ENCODE assay signal across 10 cellular contexts in genomic region chrX:85611926-85612325, GRCh38.
A peak's percentile ranks its signal among the peaks of the same experiment; 100 is the strongest.
DNase-seq lines count a peak whose midpoint lies in the region; ATAC-seq and TF ChIP-seq lines count a peak whose summit lies in the region.
"Had no signal": no experiment of that assay in that cellular context is flagged by ENCODE, and none has a peak within 500 bp of the region (broad histone marks: within the 10 kb centered on the region; RNA-seq: fewer than 3 reads in every experiment).

No MANE protein-coding gene starts in this region.

- DNase-seq in AG08395 (ENCODE audit: low spot score): peak; percentile 15
- DNase-seq in GM20000 (ENCODE audit: low spot score): peak; percentile 2
- no peak for DNase-seq in Panc1 (ENCODE audit: low read depth, low spot score)
- no peak for DNase-seq in glutamatergic neuron
- DNase-seq in cerebellum (ENCODE audit: low spot score): no peak
- DNase-seq in activated CD4-positive, alpha-beta T cell treated with anti-CD3 and anti-CD28 coated beads, Interleukin-2, amount 10 ng/mL, durations not matched to agents 7 days and 5 days: no peak
- DNase-seq: EL had no signal

- H3K4me1 ChIP-seq in Panc1 (ENCODE audit: control insufficient read depth, insufficient read depth, low read length): no peaks in the 10 kb centered on the region

- in situ Hi-C loops in Panc1 (cut with HindIII; ENCODE audit: low pct_unique_long_range_greater_than_20kb, low sequenced_read_pairs): no loop called here

- ATAC-seq in Panc1 (no peak), GM18868 (IDR thresholded peaks at IDR 0.05; ENCODE audit: unreplicated experiment) (no peak), HG02798 (IDR thresholded peaks at IDR 0.05; ENCODE audit: poor library complexity, unreplicated experiment) (no peak)

- POLR2A ChIA-PET in Panc1 (lab: Charles Lee): no interaction called here
- POLR2A ChIA-PET in activated CD4-positive, alpha-beta T cell treated with anti-CD3 and anti-CD28 coated beads, Interleukin-2, amount 10 ng/mL, durations not matched to agents 7 days and 5 days (lab: Charles Lee): no interaction called here

- intact Hi-C loops in Panc1 (cut with micrococcal nuclease; ENCODE audit: unreplicated experiment): no loop called here

- no peak overlapping the region for H3K27ac ChIP-seq in Panc1 (ENCODE audit: low read length)

- no peak overlapping the region for H3K27ac Mint-ChIP-seq in glutamatergic neuron (ENCODE audit: unreplicated experiment)
- H3K27ac Mint-ChIP-seq in activated CD4-positive, alpha-beta T cell treated with anti-CD3 and anti-CD28 coated beads, Interleukin-2, amount 10 ng/mL, durations not matched to agents 7 days and 5 days: no peak overlapping the region
- H3K27ac Mint-ChIP-seq: IgD-negative memory B cell had no signal

- H3K36me3 Mint-ChIP-seq in glutamatergic neuron (ENCODE audit: unreplicated experiment): no peaks in the 10 kb centered on the region
- H3K36me3 Mint-ChIP-seq in activated CD4-positive, alpha-beta T cell treated with anti-CD3 and anti-CD28 coated beads, Interleukin-2, amount 10 ng/mL, durations not matched to agents 7 days and 5 days (ENCODE audit: low read depth): no peaks in the 10 kb centered on the region
- H3K36me3 Mint-ChIP-seq: IgD-negative memory B cell had no signal

- no peaks in the 10 kb centered on the region for H3K27me3 Mint-ChIP-seq in glutamatergic neuron (ENCODE audit: unreplicated experiment)
- H3K27me3 Mint-ChIP-seq in activated CD4-positive, alpha-beta T cell treated with anti-CD3 and anti-CD28 coated beads, Interleukin-2, amount 10 ng/mL, durations not matched to agents 7 days and 5 days: no peaks in the 10 kb centered on the region
- H3K27me3 Mint-ChIP-seq: IgD-negative memory B cell had no signal

- H3K4me3 Mint-ChIP-seq in glutamatergic neuron (ENCODE audit: unreplicated experiment): no peak overlapping the region
- no peak overlapping the region for H3K4me3 Mint-ChIP-seq in activated CD4-positive, alpha-beta T cell treated with anti-CD3 and anti-CD28 coated beads, Interleukin-2, amount 10 ng/mL, durations not matched to agents 7 days and 5 days
- H3K4me3 Mint-ChIP-seq: IgD-negative memory B cell had no signal

- CTCF ChIA-PET in Panc1 (lab: Charles Lee): no interaction called here
- CTCF ChIA-PET in activated CD4-positive, alpha-beta T cell treated with anti-CD3 and anti-CD28 coated beads, Interleukin-2, amount 10 ng/mL, durations not matched to agents 7 days and 5 days (lab: Charles Lee): no interaction called here

- H3K9me3 Mint-ChIP-seq in glutamatergic neuron (ENCODE audit: unreplicated experiment): no peaks in the 10 kb centered on the region
- H3K9me3 Mint-ChIP-seq in activated CD4-positive, alpha-beta T cell treated with anti-CD3 and anti-CD28 coated beads, Interleukin-2, amount 10 ng/mL, durations not matched to agents 7 days and 5 days: no peaks in the 10 kb centered on the region
- H3K9me3 Mint-ChIP-seq: IgD-negative memory B cell had no signal

- BruUV-seq in Panc1 (replicated peaks; lab: Mats Ljungman, UMichigan): no TSS peak

- no peaks in the 10 kb centered on the region for H3K36me3 ChIP-seq in Panc1 (ENCODE audit: control insufficient read depth, insufficient read depth, low read length)

- H3K27me3 ChIP-seq in Panc1 (ENCODE audit: control insufficient read depth, insufficient read depth, low read length): no peaks in the 10 kb centered on the region

- no peak for TF ChIP-seq CTCF in GM20000 (IDR thresholded peaks at IDR 0.05; ENCODE audit: extremely low read depth, missing control alignments)
- TF ChIP-seq CTCF in Panc1 (IDR thresholded peaks at IDR 0.05): peak; percentile 37; the same call in 1 of the 2 replicates
- peak; percentile 32 for TF ChIP-seq CTCF in glutamatergic neuron (IDR thresholded peaks at IDR 0.05; ENCODE audit: partially characterized antibody, unreplicated experiment)

- no peaks in the 10 kb centered on the region for H3K9me3 ChIP-seq in Panc1 (ENCODE audit: control insufficient read depth, insufficient read depth, low read depth, low read length)

- H3K4me1 Mint-ChIP-seq in glutamatergic neuron (ENCODE audit: low read depth, unreplicated experiment): no peaks in the 10 kb centered on the region
- H3K4me1 Mint-ChIP-seq in activated CD4-positive, alpha-beta T cell treated with anti-CD3 and anti-CD28 coated beads, Interleukin-2, amount 10 ng/mL, durations not matched to agents 7 days and 5 days: no peaks in the 10 kb centered on the region
- H3K4me1 Mint-ChIP-seq: IgD-negative memory B cell had no signal

- H3K4me3 ChIP-seq in Panc1 (ENCODE audit: low read depth in 2 of 2, low read length in 2 of 2): no peak overlapping the region

Comparison
In these comparisons a context has a peak if more than half of its experiments do, and no peak if none do; other contexts are left out.
1. DNase-seq: peak in AG08395 (single experiment) and GM20000 (single experiment); none in Panc1 (single experiment), glutamatergic neuron (single experiment), cerebellum (single experiment) and activated CD4-positive, alpha-beta T cell treated with anti-CD3 and anti-CD28 coated beads, Interleukin-2, amount 10 ng/mL, durations not matched to agents 7 days and 5 days (single experiment).